ENCODE assay signal across 9 cellular contexts in genomic region chr20:25090492-25091429, GRCh38. TPM values are rescaled to one million over a fixed set of nuclear protein-coding genes. Genes with fewer than 3 reads are reported as not detected.
DNase-seq lines count a peak whose midpoint lies in the region; ATAC-seq lines count a peak whose summit lies in the region.
"Had no signal": no experiment of that assay in that cellular context is flagged by ENCODE, and none has a peak within 500 bp of the region (broad histone marks: within the 10 kb centered on the region; RNA-seq: fewer than 3 reads in every experiment).

No MANE protein-coding gene starts in this region.

- CTCF ChIA-PET in CD8-positive, alpha-beta memory T cell (lab: Charles Lee): interaction anchor here (1.0 to 3.1 kb wide), 7 partner anchors 12 to 173 kb away, joined by 4 to 15 read pairs (median 6); no protein-coding TSS in a partner anchor

- no peaks in the 10 kb centered on the region for H3K79me1 ChIP-seq in trophoblast cell (ENCODE audit: low read length)

- POLR2A ChIA-PET in CD8-positive, alpha-beta memory T cell (lab: Charles Lee): interaction anchor here (0.6 to 1.9 kb wide), 8 partner anchors 28 to 142 kb away, joined by 3 to 7 read pairs (median 4); partner anchors contain the start of genes ACSS1, APMAP, CST7 and ENTPD6

- no peak overlapping the region for H3K14ac ChIP-seq in trophoblast cell (ENCODE audit: low read length)

- H4K91ac ChIP-seq in trophoblast cell (ENCODE audit: low read depth, low read length): no peak overlapping the region

- no peak overlapping the region for H4K12ac ChIP-seq in trophoblast cell (ENCODE audit: low read depth, low read length)

- no peak overlapping the region for H4K8ac ChIP-seq in trophoblast cell (ENCODE audit: low read depth, low read length)

- H3K4me1 Mint-ChIP-seq in CD8-positive, alpha-beta memory T cell: peaks cover 36 to 39% (median 38%) of the 10 kb centered on the region in 3 donors

- no peaks in the 10 kb centered on the region for H3K79me2 ChIP-seq in trophoblast cell (ENCODE audit: control insufficient read depth, insufficient read depth, low read length, poor library complexity)

- H3K27me3 ChIP-seq in CD8-positive, alpha-beta memory T cell (ENCODE audit: insufficient read depth, low read length, poor library complexity, severe bottlenecking): peaks cover 2% of the 10 kb centered on the region
- H3K27me3 ChIP-seq in trophoblast cell (ENCODE audit: insufficient read depth, low read length): peaks cover 6% of the 10 kb centered on the region

- no peaks in the 10 kb centered on the region for H3K9me3 Mint-ChIP-seq in CD8-positive, alpha-beta memory T cell

- H3K9ac ChIP-seq in trophoblast cell (ENCODE audit: low read length): no peak overlapping the region

- peak overlapping the region; percentile 29 for H3K4me3 ChIP-seq in CD8-positive, alpha-beta memory T cell (ENCODE audit: low read length)
- no peak overlapping the region for H3K4me3 ChIP-seq in trophoblast cell (ENCODE audit: low read depth, low read length)

- no peak overlapping the region for H3K4ac ChIP-seq in trophoblast cell (ENCODE audit: low read depth, low read length)

- H3K27ac Mint-ChIP-seq in CD8-positive, alpha-beta memory T cell: peak overlapping the region; percentile 74 to 98 (median 84)

- peaks cover 6 to 13% of the 10 kb centered on the region in 2 donors for H3K27me3 Mint-ChIP-seq in CD8-positive, alpha-beta memory T cell

- no peak overlapping the region for H3K18ac ChIP-seq in trophoblast cell (ENCODE audit: low read length)

- H2BK12ac ChIP-seq in trophoblast cell (ENCODE audit: low read length): no peak overlapping the region

- peak; percentile 70 for ATAC-seq in HG02623 (IDR thresholded peaks at IDR 0.05; ENCODE audit: unreplicated experiment)
- no peak for ATAC-seq in HG02678 (IDR thresholded peaks at IDR 0.05; ENCODE audit: unreplicated experiment)
- ATAC-seq in GM19328 (IDR thresholded peaks at IDR 0.05; ENCODE audit: unreplicated experiment): no peak

- no peak overlapping the region for H2AFZ ChIP-seq in trophoblast cell (ENCODE audit: insufficient read depth, low read length, poor library complexity)

- H3K36me3 ChIP-seq in CD8-positive, alpha-beta memory T cell (ENCODE audit: insufficient read depth, low read length): no peaks in the 10 kb centered on the region
- no peaks in the 10 kb centered on the region for H3K36me3 ChIP-seq in trophoblast cell (ENCODE audit: control insufficient read depth in 1 of 2, insufficient read depth in 2 of 2, low read length in 2 of 2)

- H2AK5ac ChIP-seq in trophoblast cell (ENCODE audit: low read length): no peak overlapping the region

- no peak overlapping the region for H3K23ac ChIP-seq in trophoblast cell (ENCODE audit: low read length)

- H2BK5ac ChIP-seq in trophoblast cell (ENCODE audit: low read depth, low read length, poor library complexity): no peak overlapping the region

- WGBS in trophoblast cell (ENCODE audit: extremely low coverage, insufficient coverage, insufficient read length): no CpG with 5 or more reads among the region's 14 CpGs

- H3K4me3 Mint-ChIP-seq in CD8-positive, alpha-beta memory T cell: peak overlapping the region; percentile 4 to 82 (median 60)

- H3K4me1 ChIP-seq in CD8-positive, alpha-beta memory T cell (ENCODE audit: insufficient read depth, low read length): peaks cover 38% of the 10 kb centered on the region
- no peaks in the 10 kb centered on the region for H3K4me1 ChIP-seq in trophoblast cell (ENCODE audit: control insufficient read depth in 1 of 2, insufficient read depth in 2 of 2, low read length in 2 of 2)

- H3K9me3 ChIP-seq in CD8-positive, alpha-beta memory T cell (ENCODE audit: low read length): no peaks in the 10 kb centered on the region
- H3K9me3 ChIP-seq in trophoblast cell (ENCODE audit: insufficient read depth, low read depth, low read length): peaks cover 4% of the 10 kb centered on the region

- no peak overlapping the region for H3K27ac ChIP-seq in CD8-positive, alpha-beta memory T cell (ENCODE audit: low read depth, low read length)
- H3K27ac ChIP-seq in trophoblast cell (ENCODE audit: low read depth, low read length): no peak overlapping the region

- DNase-seq in CD8-positive, alpha-beta memory T cell: peak; percentile 64 to 89 (median 80)
- DNase-seq in NCI-H510A treated with DMSO at 0.1 percent for 48 hours (lab: John Stamatoyannopoulos, UW) (peak; percentile 93), trophoblast cell (no peak)
- peak; percentile 86 for DNase-seq in activated effector memory CD4-positive, alpha-beta T cell treated with anti-CD3 and anti-CD28 coated beads, Interleukin-2, amount 50 U/mL, for 16 hours
- peak; percentile 38 for DNase-seq in stimulated activated CD8-positive, alpha-beta memory T cell treated with anti-CD3 and anti-CD28 coated beads, Interleukin-15, amount 100 ng/mL, for 1 hour (ENCODE audit: low read depth)

- no peaks in the 10 kb centered on the region for H3K36me3 Mint-ChIP-seq in CD8-positive, alpha-beta memory T cell

- H2BK120ac ChIP-seq in trophoblast cell (ENCODE audit: insufficient read depth, low read length, poor library complexity): no peak overlapping the region

- no peak overlapping the region for H3K4me2 ChIP-seq in trophoblast cell (ENCODE audit: low read length)

RNA-seq across cellular contexts. Expression of gene VSX1, which starts 8.8 kb away (rescaled TPM):
- not detected for total RNA-seq in CD8-positive, alpha-beta memory T cell
- not detected for polyA plus RNA-seq in CD8-positive, alpha-beta memory T cell
- polyA plus RNA-seq in trophoblast cell (2013): not detected in 2 replicates
- total RNA-seq: glomerular endothelial cell had no signal

RNA-seq across cellular contexts. Expression of gene ACSS1, which starts 32.8 kb away (rescaled TPM):
- 10 to 100 TPM; 24.5 to 24.8 TPM for total RNA-seq in CD8-positive, alpha-beta memory T cell
- polyA plus RNA-seq in CD8-positive, alpha-beta memory T cell: 59.6 TPM
- polyA plus RNA-seq in trophoblast cell (2013): 0.05 and 0.10 TPM in 2 replicates

Comparison
In these comparisons a context has a peak if more than half of its experiments do, and no peak if none do; other contexts are left out.
1. DNase-seq: peak in CD8-positive, alpha-beta memory T cell (5 of 5), NCI-H510A treated with DMSO at 0.1 percent for 48 hours (single experiment), activated effector memory CD4-positive, alpha-beta T cell treated with anti-CD3 and anti-CD28 coated beads, Interleukin-2, amount 50 U/mL, for 16 hours (single experiment) and stimulated activated CD8-positive, alpha-beta memory T cell treated with anti-CD3 and anti-CD28 coated beads, Interleukin-15, amount 100 ng/mL, for 1 hour (single experiment); none in trophoblast cell (0 of 2).